Comparison of ENCODE assay signal across 25 cellular contexts in genomic region chr2:3867451-3867850, GRCh38.
DNase-seq lines count a peak whose midpoint lies in the region; ATAC-seq and TF ChIP-seq lines count a peak whose summit lies in the region.
"Had no signal": no experiment of that assay in that cellular context is flagged by ENCODE, and none has a peak within 500 bp of the region (broad histone marks: within the 10 kb centered on the region; RNA-seq: fewer than 3 reads in every experiment).

No MANE protein-coding gene starts in this region.

- DNase-seq in DMS153 (lab: John Stamatoyannopoulos, UW) = peak; percentile 67
- DNase-seq in DMS79 (lab: John Stamatoyannopoulos, UW) = peak; percentile 91
- DNase-seq in NCI-H2107 (lab: John Stamatoyannopoulos, UW) = peak; percentile 27
- DNase-seq in coronary artery (ENCODE audit: low spot score) = no peak
- no peak for DNase-seq in erythroblast (lab: John Stamatoyannopoulos, UW)
- DNase-seq: activated CD4-positive, alpha-beta T cell treated with anti-CD3 and anti-CD28 coated beads for 4 hours; activated CD8-positive, alpha-beta memory T cell treated with anti-CD3 and anti-CD28 coated beads for 24 hours; activated naive CD4-positive, alpha-beta T cell treated with anti-CD3 and anti-CD28 coated beads, Interleukin-2, amount 50 U/mL, for 16 hours; activated T-cell treated with anti-CD3 and anti-CD28 coated beads for 4 hours; GF-D8; IMR-90; mammary epithelial cell; NCI-H1930; retina; RPMI8226; stimulated activated naive B cell treated with anti-CD40 and anti-IgM and Interleukin-4, amounts not matched to agents 10 μg/mL and 1 μg/mL and 100 μg/mL, for 72 hours; T-cell; WERI-Rb-1 had no signal

- no peak for ATAC-seq in GM19455 (IDR thresholded peaks at IDR 0.05; ENCODE audit: unreplicated experiment)
- ATAC-seq in HG03457 (IDR thresholded peaks at IDR 0.05; ENCODE audit: unreplicated experiment) = no peak
- ATAC-seq: gastroesophageal sphincter; stimulated activated naive B cell treated with anti-CD40 and anti-IgM and Interleukin-4, amounts not matched to agents 10 μg/mL and 1 μg/mL and 100 μg/mL, for 72 hours; T-cell had no signal

- H3K27ac ChIP-seq in coronary artery = peak overlapping the region; percentile 24 to 54
- H3K27ac ChIP-seq: BLaER1, gastroesophageal sphincter, neural progenitor cell, parathyroid adenoma, skin epidermis, WERI-Rb-1 had no signal

- TF ChIP-seq CTCF in coronary artery (IDR thresholded peaks at IDR 0.05) = no peak

- H3K4me3 ChIP-seq in coronary artery = no peak overlapping the region
- H3K4me3 ChIP-seq: BLaER1, gastroesophageal sphincter, neural progenitor cell, skin epidermis had no signal

- no peak for TF ChIP-seq POLR2A in erythroblast (IDR thresholded peaks at IDR 0.05; ENCODE audit: low read length)

Comparison
In these comparisons a context has a peak if more than half of its experiments do, and no peak if none do; other contexts are left out.
1. DNase-seq: peak in DMS153 (single experiment), DMS79 (single experiment) and NCI-H2107 (single experiment); none in coronary artery (single experiment) and erythroblast (0 of 2).